1 cellular context compared by ENCODE assay signal in genomic region chr7:66173856-66174255, GRCh38.
TF ChIP-seq lines count a peak whose summit lies in the region.

No MANE protein-coding gene starts in this region.

TF ChIP-seq in IMR-90, 13 proteins besides CTCF, POLR2A, EP300 and RAD21:
- TF ChIP-seq NFE2L2 (IDR thresholded peaks at IDR 0.05; ENCODE audit: low read depth, low read length), result no peak
- no peak for TF ChIP-seq CHD1 (IDR thresholded peaks at IDR 0.05; ENCODE audit: low read depth, low read length)
- TF ChIP-seq MAFK (IDR thresholded peaks at IDR 0.05; ENCODE audit: low read depth, low read length), result no peak
- TF ChIP-seq ELK1 (IDR thresholded peaks at IDR 0.05; ENCODE audit: borderline replicate concordance, low read depth, low read length), result no peak
- no peak for TF ChIP-seq CEBPB (IDR thresholded peaks at IDR 0.05; ENCODE audit: low read depth, low read length)
- TF ChIP-seq FOS (IDR thresholded peaks at IDR 0.05; ENCODE audit: low read depth, low read length), result no peak
- no peak for TF ChIP-seq MXI1 (IDR thresholded peaks at IDR 0.05; ENCODE audit: borderline replicate concordance, low read depth, low read length)
- no peak for TF ChIP-seq BHLHE40 (IDR thresholded peaks at IDR 0.05; ENCODE audit: low read depth, low read length)
- no peak for TF ChIP-seq USF2 (IDR thresholded peaks at IDR 0.05; ENCODE audit: low read depth, low read length)
- no peak for TF ChIP-seq SMC3 (IDR thresholded peaks at IDR 0.05; ENCODE audit: low read depth, low read length)
- TF ChIP-seq RFX5 (IDR thresholded peaks at IDR 0.05; ENCODE audit: low read depth, low read length), result no peak
TF ChIP-seq in IMR-90: peak in this region for 0.
